Comparison of ENCODE assay signal across 18 cellular contexts in genomic region chr11:93757924-93758865, GRCh38. TPM values are rescaled to one million over a fixed set of nuclear protein-coding genes. Genes with fewer than 3 reads are reported as not detected.
DNase-seq lines count a peak whose midpoint lies in the region; ATAC-seq and TF ChIP-seq lines count a peak whose summit lies in the region.
"Had no signal": no experiment of that assay in that cellular context is flagged by ENCODE, and none has a peak within 500 bp of the region (broad histone marks: within the 10 kb centered on the region; RNA-seq: fewer than 3 reads in every experiment).

No MANE protein-coding gene starts in this region.

- peaks cover 56 to 100% (median 83%) of the 10 kb centered on the region in 4 donors for H3K36me3 ChIP-seq in esophagus muscularis mucosa
- H3K36me3 ChIP-seq in neuronal stem cell (replicated peaks in 1 of 2; ENCODE audit: control insufficient read depth in 2 of 2, insufficient read depth in 2 of 2, low read length in 2 of 2) = peaks cover 14 to 93% of the 10 kb centered on the region in 2 donors
- H3K36me3 ChIP-seq in upper lobe of right lung = peaks cover 96% of the 10 kb centered on the region
- peaks cover 30% of the 10 kb centered on the region for H3K36me3 ChIP-seq in CD4-positive, alpha-beta memory T cell (ENCODE audit: insufficient read depth, low read length)
- peaks cover 0 to 95% (median 0%) of the 10 kb centered on the region in 3 donors for H3K36me3 ChIP-seq in Peyer's patch

- no peaks in the 10 kb centered on the region for H3K27me3 Mint-ChIP-seq in chondrocyte (ENCODE audit: low read depth)
- no peaks in the 10 kb centered on the region for H3K27me3 Mint-ChIP-seq in CD4-positive, alpha-beta memory T cell

- peaks cover 18% of the 10 kb centered on the region for H3K36me3 Mint-ChIP-seq in chondrocyte (ENCODE audit: low read depth)
- peaks cover 35 to 55% of the 10 kb centered on the region in 2 donors for H3K36me3 Mint-ChIP-seq in CD4-positive, alpha-beta memory T cell

- intact Hi-C loops in esophagus muscularis mucosa (cut with DNase I) (no loop called here), upper lobe of right lung (cut with DNase I) (no loop called here)
- intact Hi-C loops in CD4-positive, alpha-beta memory T cell (cut with micrococcal nuclease) = no loop called here

- H3K4me2 ChIP-seq in neuronal stem cell (ENCODE audit: insufficient read depth, low read length, poor library complexity, severe bottlenecking) = no peak overlapping the region

- POLR2A ChIA-PET in CD4-positive, alpha-beta memory T cell (lab: Charles Lee; ENCODE audit: partially characterized antibody) = no interaction called here

- 92% methylated on average over 20 of the region's 38 CpGs for WGBS in esophagus muscularis mucosa
- no CpG with 5 or more reads among the region's 38 CpGs for WGBS in neuronal stem cell (ENCODE audit: extremely low coverage in 2 of 2, insufficient read length in 2 of 2, insufficient replicate concordance in 1 of 2), 2 donors

- no peak overlapping the region for H2BK5ac ChIP-seq in neuronal stem cell (ENCODE audit: low read length)

- no peak overlapping the region for H3K27ac ChIP-seq in esophagus muscularis mucosa (replicated peaks in 1 of 4)
- H3K27ac ChIP-seq in neuronal stem cell (replicated peaks; ENCODE audit: low read length) = no peak overlapping the region
- H3K27ac ChIP-seq in upper lobe of right lung = no peak overlapping the region
- no peak overlapping the region for H3K27ac ChIP-seq in CD4-positive, alpha-beta memory T cell (ENCODE audit: low read depth, low read length)
- H3K27ac ChIP-seq in Peyer's patch = no peak overlapping the region

- ATAC-seq in upper lobe of right lung (peak; percentile 17), GM18519 (IDR thresholded peaks at IDR 0.05; ENCODE audit: low FRiP score, unreplicated experiment) (no peak), GM18867 (IDR thresholded peaks at IDR 0.05; ENCODE audit: unreplicated experiment) (no peak)
- ATAC-seq: CD8-positive, alpha-beta T cell had no signal

- H3K27ac Mint-ChIP-seq in chondrocyte (ENCODE audit: unreplicated experiment) = no peak overlapping the region
- no peak overlapping the region for H3K27ac Mint-ChIP-seq in CD4-positive, alpha-beta memory T cell
- H3K27ac Mint-ChIP-seq: CD8-positive, alpha-beta T cell; HFFc6 had no signal

- no peak overlapping the region for H2AK5ac ChIP-seq in neuronal stem cell (ENCODE audit: low read depth, low read length)

- no peak for TF ChIP-seq EP300 in esophagus muscularis mucosa (IDR thresholded peaks at IDR 0.05)

- H3K79me1 ChIP-seq in neuronal stem cell (ENCODE audit: low read depth, low read length) = no peaks in the 10 kb centered on the region

- H3K9me3 ChIP-seq in esophagus muscularis mucosa (no peaks in the 10 kb centered on the region), neuronal stem cell (replicated peaks in 1 of 2; ENCODE audit: control insufficient read depth in 2 of 2, insufficient read depth in 1 of 2, low read depth in 1 of 2, low read length in 2 of 2) (no peaks in the 10 kb centered on the region), upper lobe of right lung (no peaks in the 10 kb centered on the region), Peyer's patch (no peaks in the 10 kb centered on the region)
- no peaks in the 10 kb centered on the region for H3K9me3 ChIP-seq in CD4-positive, alpha-beta memory T cell (ENCODE audit: control insufficient read depth in 1 of 2, low read length in 2 of 2)
- H3K9me3 ChIP-seq: Caco-2, HAP-1 had no signal

- DNase-seq in chondrocyte (ENCODE audit: low spot score) (peak; percentile 91), esophagus muscularis mucosa (ENCODE audit: extremely low spot score) (peak; percentile 45), neuronal stem cell (ENCODE audit: low spot score) (no peak), upper lobe of right lung (no peak), Peyer's patch (no peak)
- no peak for DNase-seq in CD4-positive, alpha-beta memory T cell
- DNase-seq: C1 segment of cervical spinal cord; Caco-2; CD8-positive, alpha-beta T cell; DMS79; EL; GDM1; GOT3; HFFc6 had no signal

- peak overlapping the region; percentile 65 for H3K23ac ChIP-seq in neuronal stem cell (ENCODE audit: low read depth, low read length, poor library complexity)

- H2BK120ac ChIP-seq in neuronal stem cell (ENCODE audit: low read depth, low read length) = no peak overlapping the region

- H3K4me3 ChIP-seq in esophagus muscularis mucosa (no peak overlapping the region), neuronal stem cell (ENCODE audit: low read length in 2 of 2) (no peak overlapping the region), upper lobe of right lung (no peak overlapping the region), Peyer's patch (no peak overlapping the region)
- H3K4me3 ChIP-seq in CD4-positive, alpha-beta memory T cell (ENCODE audit: low read length in 2 of 2) = no peak overlapping the region
- H3K4me3 ChIP-seq: GM12878, HAP-1 had no signal

- H3K4me3 Mint-ChIP-seq in chondrocyte (ENCODE audit: unreplicated experiment) = no peak overlapping the region
- H3K4me3 Mint-ChIP-seq in CD4-positive, alpha-beta memory T cell = no peak overlapping the region
- H3K4me3 Mint-ChIP-seq: CD8-positive, alpha-beta T cell; HFFc6 had no signal

- H3K14ac ChIP-seq in neuronal stem cell (ENCODE audit: low read length) = no peak overlapping the region

- no peaks in the 10 kb centered on the region for H3K4me1 Mint-ChIP-seq in chondrocyte (ENCODE audit: low read depth)
- no peaks in the 10 kb centered on the region for H3K4me1 Mint-ChIP-seq in CD4-positive, alpha-beta memory T cell

- H2AFZ ChIP-seq in neuronal stem cell (ENCODE audit: low read length) = no peak overlapping the region

- no peak overlapping the region for H2BK15ac ChIP-seq in neuronal stem cell (ENCODE audit: low read length)

- H3K9me3 Mint-ChIP-seq in chondrocyte (ENCODE audit: low read depth) = no peaks in the 10 kb centered on the region
- no peaks in the 10 kb centered on the region for H3K9me3 Mint-ChIP-seq in CD4-positive, alpha-beta memory T cell
- H3K9me3 Mint-ChIP-seq: CD8-positive, alpha-beta T cell; HFFc6 had no signal

- no peak for TF ChIP-seq CTCF in chondrocyte (IDR thresholded peaks at IDR 0.05)
- TF ChIP-seq CTCF in esophagus muscularis mucosa (IDR thresholded peaks at IDR 0.05) = no peak
- TF ChIP-seq CTCF in upper lobe of right lung (IDR thresholded peaks at IDR 0.05) = no peak
- no peak for TF ChIP-seq CTCF in Peyer's patch (IDR thresholded peaks at IDR 0.05)

- H3K4me1 ChIP-seq in esophagus muscularis mucosa = no peaks in the 10 kb centered on the region
- no peaks in the 10 kb centered on the region for H3K4me1 ChIP-seq in neuronal stem cell (ENCODE audit: control insufficient read depth in 2 of 2, insufficient read depth in 1 of 2, low read depth in 1 of 2, low read length in 2 of 2)
- no peaks in the 10 kb centered on the region for H3K4me1 ChIP-seq in upper lobe of right lung
- H3K4me1 ChIP-seq in CD4-positive, alpha-beta memory T cell (ENCODE audit: insufficient read depth, low read length) = no peaks in the 10 kb centered on the region
- no peaks in the 10 kb centered on the region for H3K4me1 ChIP-seq in Peyer's patch
- H3K4me1 ChIP-seq: Caco-2, HAP-1 had no signal

- H3K18ac ChIP-seq in neuronal stem cell (ENCODE audit: low read length) = no peak overlapping the region

- peak overlapping the region; percentile 65 for H4K8ac ChIP-seq in neuronal stem cell (ENCODE audit: low read depth, low read length)

- H3K27me3 ChIP-seq in esophagus muscularis mucosa (no peaks in the 10 kb centered on the region), neuronal stem cell (ENCODE audit: control insufficient read depth in 3 of 3, insufficient read depth in 3 of 3, low read depth in 1 of 3, low read length in 3 of 3) (no peaks in the 10 kb centered on the region), upper lobe of right lung (no peaks in the 10 kb centered on the region), Peyer's patch (no peaks in the 10 kb centered on the region)
- no peaks in the 10 kb centered on the region for H3K27me3 ChIP-seq in CD4-positive, alpha-beta memory T cell (ENCODE audit: insufficient read depth, low read length)

- CTCF ChIA-PET in CD4-positive, alpha-beta memory T cell (lab: Charles Lee; ENCODE audit: partially characterized antibody) = no interaction called here

- no peak overlapping the region for H4K91ac ChIP-seq in neuronal stem cell (ENCODE audit: low read depth, low read length, poor library complexity)

- no peak overlapping the region for H3K4ac ChIP-seq in neuronal stem cell (ENCODE audit: low read length)

- H3K9ac ChIP-seq in neuronal stem cell (ENCODE audit: low read depth, low read length, poor library complexity) = peak overlapping the region; percentile 60

- no peak overlapping the region for H2BK12ac ChIP-seq in neuronal stem cell (ENCODE audit: low read length)

- TF ChIP-seq POLR2A in esophagus muscularis mucosa (IDR thresholded peaks at IDR 0.05; ENCODE audit: low read depth) = no peak
- TF ChIP-seq POLR2A in Peyer's patch (IDR thresholded peaks at IDR 0.05) = no peak

RNA-seq across cellular contexts. Expression of gene C11orf54, which starts 16.7 kb away (rescaled TPM):
- total RNA-seq in chondrocyte = 11.6 to 20.5 TPM (median 13.3 TPM) in 3 replicates
- 10 to 100 TPM; 27.7 to 46.7 (median 37.9) TPM for total RNA-seq in esophagus muscularis mucosa
- polyA plus RNA-seq in neuronal stem cell (2013, experiment 1 of 2) = 27.8 TPM
- 29.1 TPM for polyA plus RNA-seq in neuronal stem cell (2013, experiment 2 of 2)
- total RNA-seq in upper lobe of right lung = 48.3 TPM
- total RNA-seq in CD4-positive, alpha-beta memory T cell = 10 to 100 TPM; 31.2 to 36.4 TPM
- polyA plus RNA-seq in CD4-positive, alpha-beta memory T cell = 10 to 100 TPM; 13.0 to 17.4 TPM
- 100 to 1,000 TPM in 1 of 4 donors, 10 to 100 TPM in 3; 33.8 to 130 (median 69.0) TPM for total RNA-seq in Peyer's patch

RNA-seq across cellular contexts. Expression of gene TAF1D, which starts 16.9 kb away (rescaled TPM):
- total RNA-seq in chondrocyte = 83.8 to 85.7 TPM (median 84.5 TPM) in 3 replicates
- 10 to 100 TPM; 34.7 to 61.8 (median 46.3) TPM for total RNA-seq in esophagus muscularis mucosa
- polyA plus RNA-seq in neuronal stem cell (2013, experiment 1 of 2) = 175 TPM
- polyA plus RNA-seq in neuronal stem cell (2013, experiment 2 of 2) = 189 TPM
- total RNA-seq in upper lobe of right lung = 93.4 TPM
- 100 to 1,000 TPM; 198 to 199 TPM for total RNA-seq in CD4-positive, alpha-beta memory T cell
- 10 to 100 TPM; 17.4 to 29.8 TPM for polyA plus RNA-seq in CD4-positive, alpha-beta memory T cell
- total RNA-seq in Peyer's patch = 100 to 1,000 TPM in 3 of 4 donors, 10 to 100 TPM in 1; 72.7 to 183 (median 108) TPM

RNA-seq across cellular contexts. Expression of gene MED17, which starts 25.9 kb away (rescaled TPM):
- total RNA-seq in chondrocyte = 23.2 to 28.1 TPM (median 27.7 TPM) in 3 replicates
- 10 to 100 TPM; 18.9 to 27.8 (median 22.3) TPM for total RNA-seq in esophagus muscularis mucosa
- polyA plus RNA-seq in neuronal stem cell (2013, experiment 1 of 2) = 18.2 TPM
- 19.0 TPM for polyA plus RNA-seq in neuronal stem cell (2013, experiment 2 of 2)
- total RNA-seq in upper lobe of right lung = 25.8 TPM
- total RNA-seq in CD4-positive, alpha-beta memory T cell = 10 to 100 TPM; 73.2 to 78.5 TPM
- polyA plus RNA-seq in CD4-positive, alpha-beta memory T cell = 10 to 100 TPM; 11.3 to 30.8 TPM
- total RNA-seq in Peyer's patch = 10 to 100 TPM; 22.3 to 33.8 (median 27.3) TPM

Comparison
In these comparisons a context has a peak if more than half of its experiments do, and no peak if none do; other contexts are left out.
1. DNase-seq: peak in chondrocyte (single experiment) and esophagus muscularis mucosa (single experiment); none in neuronal stem cell (single experiment), upper lobe of right lung (single experiment), CD4-positive, alpha-beta memory T cell (0 of 5) and Peyer's patch (0 of 3).